Comparison of ENCODE assay signal across 15 cellular contexts in genomic region chr21:44403106-44404020, GRCh38. TPM values are rescaled to one million over a fixed set of nuclear protein-coding genes. Genes with fewer than 3 reads are reported as not detected.
DNase-seq lines count a peak whose midpoint lies in the region; FAIRE-seq and TF ChIP-seq lines count a peak whose summit lies in the region.
"Had no signal": no experiment of that assay in that cellular context is flagged by ENCODE, and none has a peak within 500 bp of the region (broad histone marks: within the 10 kb centered on the region; RNA-seq: fewer than 3 reads in every experiment).

No MANE protein-coding gene starts in this region.

- H3K27ac Mint-ChIP-seq in dendritic cell treated with granulocyte-macrophage colony-stimulating factor and Interleukin-4, amounts not matched to agents 40 ng/mL and 50 ng/mL, for 4 days, result peak overlapping the region; percentile 30
- no peak overlapping the region for H3K27ac Mint-ChIP-seq in osteocyte (ENCODE audit: unreplicated experiment)

- H3K4me3 Mint-ChIP-seq in dendritic cell treated with granulocyte-macrophage colony-stimulating factor and Interleukin-4, amounts not matched to agents 40 ng/mL and 50 ng/mL, for 4 days, result no peak overlapping the region
- H3K4me3 Mint-ChIP-seq in osteocyte (ENCODE audit: unreplicated experiment), result no peak overlapping the region
- H3K4me3 Mint-ChIP-seq: CD14-positive monocyte had no signal

- peak; percentile 95 for FAIRE-seq in GM12891 (lab: Jason Lieb, UNC)

- no peaks in the 10 kb centered on the region for H3K27me3 Mint-ChIP-seq in dendritic cell treated with granulocyte-macrophage colony-stimulating factor and Interleukin-4, amounts not matched to agents 40 ng/mL and 50 ng/mL, for 4 days
- no peaks in the 10 kb centered on the region for H3K27me3 Mint-ChIP-seq in osteocyte (ENCODE audit: unreplicated experiment)

- DNase-seq in AG20443 (ENCODE audit: low spot score) (peak; percentile 6), GM12891 (ENCODE audit: insufficient read length, low spot score) (no peak), osteocyte (ENCODE audit: extremely low spot score, unreplicated experiment) (peak; percentile 74), NCI-H1417 (lab: John Stamatoyannopoulos, UW) (no peak), NCI-H1930 (lab: John Stamatoyannopoulos, UW) (no peak), midbrain (lab: John Stamatoyannopoulos, UW) (no peak)
- DNase-seq: DMS79, NCI-H1105, NCI-H1694, NCI-H510A, NCI-H774, SHP77 had no signal

- peaks cover 2% of the 10 kb centered on the region for H3K4me1 Mint-ChIP-seq in dendritic cell treated with granulocyte-macrophage colony-stimulating factor and Interleukin-4, amounts not matched to agents 40 ng/mL and 50 ng/mL, for 4 days (ENCODE audit: low read depth)
- no peaks in the 10 kb centered on the region for H3K4me1 Mint-ChIP-seq in osteocyte (ENCODE audit: unreplicated experiment)
- H3K4me1 Mint-ChIP-seq: CD14-positive monocyte had no signal

- TF ChIP-seq POLR2A in GM12891 (IDR thresholded peaks at IDR 0.05; ENCODE audit: low read depth, low read length), result no peak

- no peaks in the 10 kb centered on the region for H3K36me3 Mint-ChIP-seq in dendritic cell treated with granulocyte-macrophage colony-stimulating factor and Interleukin-4, amounts not matched to agents 40 ng/mL and 50 ng/mL, for 4 days (ENCODE audit: low read depth)
- no peaks in the 10 kb centered on the region for H3K36me3 Mint-ChIP-seq in osteocyte (ENCODE audit: unreplicated experiment)

- H3K9me3 Mint-ChIP-seq in dendritic cell treated with granulocyte-macrophage colony-stimulating factor and Interleukin-4, amounts not matched to agents 40 ng/mL and 50 ng/mL, for 4 days, result peaks cover 18% of the 10 kb centered on the region
- H3K9me3 Mint-ChIP-seq in osteocyte (ENCODE audit: unreplicated experiment), result no peaks in the 10 kb centered on the region

- no peak for TF ChIP-seq CTCF in osteocyte (IDR thresholded peaks at IDR 0.05)

- intact Hi-C loops in dendritic cell treated with granulocyte-macrophage colony-stimulating factor and Interleukin-4, amounts not matched to agents 40 ng/mL and 50 ng/mL, for 4 days (cut with micrococcal nuclease), result no loop called here

TF ChIP-seq in GM12891, 5 proteins besides CTCF, POLR2A, EP300 and RAD21:
- TF ChIP-seq SPI1 (IDR thresholded peaks at IDR 0.05; ENCODE audit: low read depth, low read length) (no peak), TAF1 (IDR thresholded peaks at IDR 0.05; ENCODE audit: low read depth, low read length) (no peak), POLR2AphosphoS5 (IDR thresholded peaks at IDR 0.05; ENCODE audit: low read depth, low read length) (no peak), PAX5 (IDR thresholded peaks at IDR 0.05; ENCODE audit: insufficient read depth, low read length, severe bottlenecking) (no peak)
TF ChIP-seq in GM12891: peak in this region for 0.

RNA-seq across cellular contexts. Expression of gene TRPM2, which starts 49.9 kb away (rescaled TPM):
- 7.6 TPM for polyA plus RNA-seq in GM12891 (2012; ENCODE audit: low read depth, missing spikeins)
- total RNA-seq in osteocyte, result not detected in 2 replicates

RNA-seq across cellular contexts. Expression of gene LRRC3, which starts 51.9 kb away (rescaled TPM):
- polyA plus RNA-seq in GM12891 (2012; ENCODE audit: low read depth, missing spikeins), result 0.37 TPM
- 4.0 and 4.2 TPM in 2 replicates for total RNA-seq in osteocyte
- total RNA-seq: OCI-LY7 had no signal

Comparison
In these comparisons a context has a peak if more than half of its experiments do, and no peak if none do; other contexts are left out.
1. DNase-seq: peak in AG20443 (single experiment) and osteocyte (single experiment); none in GM12891 (single experiment), NCI-H1417 (0 of 3), NCI-H1930 (0 of 2) and midbrain (single experiment).